26 cellular contexts compared by ENCODE assay signal in the genomic region with DNA sequence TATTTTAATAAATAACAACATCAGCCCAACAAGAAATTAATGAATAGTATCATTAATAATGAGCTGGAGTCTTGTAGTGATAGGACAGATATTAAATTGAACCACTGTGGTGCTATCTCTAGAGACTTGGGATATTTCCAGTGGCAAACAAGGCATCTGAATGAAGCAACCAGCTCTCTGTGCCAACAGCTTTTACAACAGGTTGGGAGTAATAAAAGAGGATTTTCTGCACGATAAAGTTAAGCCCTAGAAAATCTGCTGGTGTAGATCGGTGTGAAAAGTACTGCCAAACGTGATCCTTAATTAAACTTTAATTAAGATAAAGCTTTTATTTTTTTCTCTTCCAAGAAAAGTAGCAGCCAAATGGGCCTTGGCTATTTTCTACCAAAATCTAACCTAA.
"Had no signal": no experiment of that assay in that cellular context is flagged by ENCODE, and none has a peak within 500 bp of the region (broad histone marks: within the 10 kb centered on the region; RNA-seq: fewer than 3 reads in every experiment).

No MANE protein-coding gene starts in this region.

- DNase-seq: activated CD4-positive, alpha-beta T cell treated with anti-CD3 and anti-CD28 coated beads for 36 hours; activated CD4-positive, alpha-beta T cell treated with anti-CD3 and anti-CD28 coated beads, Interleukin-2, amount 10 ng/mL, durations not matched to agents 7 days and 5 days; activated CD4-positive, alpha-beta T cell treated with anti-CD3 and anti-CD28 coated beads, Interleukin-2, amount 50 U/mL, for 48 hours; activated CD8-positive, alpha-beta T cell treated with anti-CD3 and anti-CD28 coated beads, Interleukin-2, amount 10 ng/mL, durations not matched to agents 7 days and 5 days; activated gamma-delta T cell treated with Interleukin-2 at 50 U/mL for 16 hours; activated naive CD4-positive, alpha-beta T cell treated with anti-CD3 and anti-CD28 coated beads for 36 hours; activated T-cell treated with anti-CD3 and anti-CD28 coated beads, Interleukin-2, amount 50 U/mL, for 24 hours; adrenal gland; body of pancreas; Karpas-422; NCI-H1105; NCI-H1417 treated with DMSO at 0.1 percent for 48 hours; NCI-H187 treated with DMSO at 0.1 percent for 48 hours; NCI-H2081; NCI-H2171 treated with DMSO at 0.1 percent for 48 hours; NCI-H2227 treated with DMSO at 0.1 percent for 48 hours; NCI-H526 treated with DMSO at 0.1 percent for 48 hours; NCI-H774; SHP77; SJCRH30 had no signal

- H3K4me3 ChIP-seq: adrenal gland, body of pancreas, breast epithelium, SJCRH30, SK-N-MC had no signal

- H3K36me3 ChIP-seq: adrenal gland, breast epithelium, SJCRH30 had no signal

- H3K27me3 ChIP-seq: adrenal gland, body of pancreas, breast epithelium, SJCRH30 had no signal

- ATAC-seq: activated CD4-positive, alpha-beta T cell treated with anti-CD3 and anti-CD28 coated beads for 36 hours; activated CD4-positive, CD25-positive, alpha-beta regulatory T cell treated with anti-CD3 and anti-CD28 coated beads, Interleukin-2, amount 50 U/mL, for 24 hours; activated CD8-positive, alpha-beta T cell treated with anti-CD3 and anti-CD28 coated beads, Interleukin-2, amount 10 ng/mL, durations not matched to agents 7 days and 5 days; activated naive CD4-positive, alpha-beta T cell treated with anti-CD3 and anti-CD28 coated beads, Interleukin-2, amount 50 U/mL, for 72 hours; body of pancreas; Panc1; WTC11 had no signal
